Comparison of ENCODE assay signal across 20 cellular contexts in the genomic region with DNA sequence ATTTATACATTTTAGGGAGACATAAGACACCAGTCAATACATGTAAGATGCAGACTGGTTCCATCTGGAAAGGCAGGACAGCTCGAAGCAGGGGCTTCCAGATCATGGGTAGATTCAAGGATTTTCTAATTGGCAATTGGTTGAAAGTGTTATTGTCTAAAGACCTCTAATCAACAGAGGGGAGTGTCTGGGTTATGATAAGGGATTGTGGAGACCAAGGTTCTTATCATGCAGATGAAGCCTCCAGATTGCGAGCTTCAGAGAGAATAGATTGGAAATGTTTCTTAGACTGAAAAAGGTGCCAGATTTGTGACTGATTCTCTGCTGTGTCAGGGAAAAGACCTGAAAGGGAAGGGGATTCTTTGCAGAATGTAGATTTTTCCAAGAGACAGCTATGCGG.
"Had no signal": no experiment of that assay in that cellular context is flagged by ENCODE, and none has a peak within 500 bp of the region (broad histone marks: within the 10 kb centered on the region; RNA-seq: fewer than 3 reads in every experiment).

No MANE protein-coding gene starts in this region.

- ATAC-seq: naive thymus-derived CD4-positive, alpha-beta T cell; stimulated activated memory B cell treated with anti-CD40 and anti-IgM and Interleukin-4, amounts not matched to agents 10 μg/mL and 1 μg/mL and 100 μg/mL, for 72 hours; upper lobe of right lung had no signal

- H3K27me3 Mint-ChIP-seq: naive thymus-derived CD4-positive, alpha-beta T cell; stimulated activated memory B cell treated with anti-CD40 and anti-IgM and Interleukin-4, amounts not matched to agents 10 μg/mL and 1 μg/mL and 100 μg/mL, for 72 hours; stimulated activated naive CD8-positive, alpha-beta T cell treated with anti-CD3 and anti-CD28 coated beads, Interleukin-15, Interleukin-2, amounts not matched to agents 100 ng/mL and 50 ng/mL, for 24 hours had no signal

- H3K27ac ChIP-seq: heart left ventricle, neutrophil, psoas muscle, testis, tibial nerve, upper lobe of right lung, vagina had no signal

- H3K4me3 Mint-ChIP-seq: naive thymus-derived CD4-positive, alpha-beta T cell; stimulated activated memory B cell treated with anti-CD40 and anti-IgM and Interleukin-4, amounts not matched to agents 10 μg/mL and 1 μg/mL and 100 μg/mL, for 72 hours; stimulated activated naive CD8-positive, alpha-beta T cell treated with anti-CD3 and anti-CD28 coated beads, Interleukin-15, Interleukin-2, amounts not matched to agents 100 ng/mL and 50 ng/mL, for 24 hours had no signal

- H3K9me3 ChIP-seq: heart left ventricle, neutrophil, psoas muscle, right lobe of liver, testis, tibial nerve, upper lobe of right lung, vagina had no signal

- H3K27ac Mint-ChIP-seq: stimulated activated memory B cell treated with anti-CD40 and anti-IgM and Interleukin-4, amounts not matched to agents 10 μg/mL and 1 μg/mL and 100 μg/mL, for 72 hours; stimulated activated naive CD8-positive, alpha-beta T cell treated with anti-CD3 and anti-CD28 coated beads, Interleukin-15, Interleukin-2, amounts not matched to agents 100 ng/mL and 50 ng/mL, for 24 hours had no signal

- DNase-seq: dermis blood vessel endothelial cell; foreskin melanocyte; heart left ventricle; hippocampal formation; left colon; left ventricle myocardium superior; naive thymus-derived CD4-positive, alpha-beta T cell; psoas muscle; retina; right lobe of liver; stimulated activated CD4-positive, alpha-beta T cell treated with anti-CD3 and anti-CD28 coated beads, Interleukin-4, amount 100 ng/mL, for 1 hour; stimulated activated CD8-positive, alpha-beta memory T cell treated with anti-CD3 and anti-CD28 coated beads, Interleukin-4, amount 100 ng/mL, for 48 hours; testis; upper lobe of right lung had no signal

- H3K9me3 Mint-ChIP-seq: naive thymus-derived CD4-positive, alpha-beta T cell; stimulated activated memory B cell treated with anti-CD40 and anti-IgM and Interleukin-4, amounts not matched to agents 10 μg/mL and 1 μg/mL and 100 μg/mL, for 72 hours; stimulated activated naive CD8-positive, alpha-beta T cell treated with anti-CD3 and anti-CD28 coated beads, Interleukin-15, Interleukin-2, amounts not matched to agents 100 ng/mL and 50 ng/mL, for 24 hours had no signal

- H3K27me3 ChIP-seq: heart left ventricle, neutrophil, right lobe of liver, testis, tibial nerve, upper lobe of right lung, vagina had no signal

- H3K4me3 ChIP-seq: heart left ventricle, lung, psoas muscle, right lobe of liver, testis, tibial nerve, upper lobe of right lung, vagina had no signal
